ENCODE assay signal across 22 cellular contexts in the genomic region with DNA sequence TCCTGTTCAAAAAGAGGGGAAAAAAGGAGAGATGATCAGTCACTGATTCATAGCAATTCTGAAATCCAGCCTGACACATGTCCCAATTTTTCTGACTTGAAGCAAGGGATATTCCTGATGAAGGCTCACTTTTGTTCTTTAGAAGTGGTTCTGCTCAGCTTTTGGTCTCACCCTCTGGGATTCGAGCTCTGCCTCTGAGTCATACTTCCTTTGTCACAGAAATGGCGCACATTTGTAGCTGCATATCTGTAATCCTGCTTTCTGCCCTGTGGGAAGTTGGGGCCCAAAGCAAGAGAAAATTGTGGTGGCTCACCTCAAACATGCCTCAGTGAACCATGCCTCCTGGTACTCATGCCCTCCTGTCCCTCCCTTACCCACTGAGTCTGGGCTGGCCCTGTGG. TPM values are rescaled to one million over a fixed set of nuclear protein-coding genes. Genes with fewer than 3 reads are reported as not detected.
"Had no signal": no experiment of that assay in that cellular context is flagged by ENCODE, and none has a peak within 500 bp of the region (broad histone marks: within the 10 kb centered on the region; RNA-seq: fewer than 3 reads in every experiment).

No MANE protein-coding gene starts in this region.

- FAIRE-seq: frontal cortex, kidney, TTC549 had no signal

- H3K27ac ChIP-seq: coronary artery, neural progenitor cell, prostate gland, thyroid gland had no signal

- H3K4me3 ChIP-seq: coronary artery, mucosa of descending colon, neural progenitor cell, prostate gland, thyroid gland had no signal

- H3K27me3 ChIP-seq: neural progenitor cell, thyroid gland had no signal

- H3K4me3 Mint-ChIP-seq: activated B cell treated with CpG ODN at 0.5 μM for 24 hours; activated CD4-positive, alpha-beta memory T cell treated with anti-CD3 and anti-CD28 coated beads for 36 hours; activated naive CD8-positive, alpha-beta T cell treated with anti-CD3 and anti-CD28 coated beads, Interleukin-2, amount 10 ng/mL, durations not matched to agents 7 days and 5 days; memory B cell; neural progenitor cell; T-helper 2 cell treated with Interferon-gamma antibody and Interleukin-4, amounts not matched to agents 5 μg/mL and 100 μg/mL, for 36 hours had no signal

- H3K9me3 Mint-ChIP-seq: activated B cell treated with CpG ODN at 0.5 μM for 24 hours; activated CD4-positive, alpha-beta memory T cell treated with anti-CD3 and anti-CD28 coated beads for 36 hours; activated naive CD8-positive, alpha-beta T cell treated with anti-CD3 and anti-CD28 coated beads, Interleukin-2, amount 10 ng/mL, durations not matched to agents 7 days and 5 days; memory B cell; neural progenitor cell; T-helper 2 cell treated with Interferon-gamma antibody and Interleukin-4, amounts not matched to agents 5 μg/mL and 100 μg/mL, for 36 hours had no signal

- H3K36me3 ChIP-seq: neural progenitor cell, prostate gland, thyroid gland had no signal

- H3K4me1 Mint-ChIP-seq: activated B cell treated with CpG ODN at 0.5 μM for 24 hours; activated naive CD8-positive, alpha-beta T cell treated with anti-CD3 and anti-CD28 coated beads, Interleukin-2, amount 10 ng/mL, durations not matched to agents 7 days and 5 days; memory B cell; naive B cell; neural progenitor cell had no signal

- H3K9me3 ChIP-seq: mucosa of descending colon, prostate gland, thyroid gland had no signal

- H3K27ac Mint-ChIP-seq: activated B cell treated with CpG ODN at 0.5 μM for 24 hours; activated CD4-positive, alpha-beta memory T cell treated with anti-CD3 and anti-CD28 coated beads for 36 hours; activated naive CD8-positive, alpha-beta T cell treated with anti-CD3 and anti-CD28 coated beads, Interleukin-2, amount 10 ng/mL, durations not matched to agents 7 days and 5 days; memory B cell; naive B cell; neural progenitor cell; T-helper 2 cell treated with Interferon-gamma antibody and Interleukin-4, amounts not matched to agents 5 μg/mL and 100 μg/mL, for 36 hours had no signal

- ATAC-seq: left ventricle myocardium superior, mucosa of descending colon, right cardiac atrium had no signal

- H3K4me1 ChIP-seq: neural progenitor cell, prostate gland, thyroid gland had no signal

- H3K36me3 Mint-ChIP-seq: activated CD4-positive, alpha-beta memory T cell treated with anti-CD3 and anti-CD28 coated beads for 36 hours; activated naive CD8-positive, alpha-beta T cell treated with anti-CD3 and anti-CD28 coated beads, Interleukin-2, amount 10 ng/mL, durations not matched to agents 7 days and 5 days; memory B cell; naive B cell; neural progenitor cell had no signal

- DNase-seq: activated B cell treated with CpG ODN at 0.5 μM for 24 hours; activated CD4-positive, alpha-beta memory T cell treated with anti-CD3 and anti-CD28 coated beads for 36 hours; activated CD4-positive, alpha-beta T cell treated with anti-CD3 and anti-CD28 coated beads for 4 hours; activated naive CD4-positive, alpha-beta T cell; activated naive CD8-positive, alpha-beta T cell treated with anti-CD3 and anti-CD28 coated beads, Interleukin-2, amount 10 ng/mL, durations not matched to agents 7 days and 5 days; activated T-cell treated with anti-CD3 and anti-CD28 coated beads for 4 hours; erythroblast; kidney; left ventricle myocardium superior; mucosa of descending colon; naive B cell; right cardiac atrium; stimulated activated CD4-positive, alpha-beta T cell treated with anti-CD3 and anti-CD28 coated beads, Interleukin-2, amount 100 ng/mL, for 24 hours; stimulated activated naive CD4-positive, alpha-beta T cell treated with Interleukin-2 at 50 U/mL for 16 hours; thyroid gland had no signal

RNA-seq across cellular contexts. Expression of a gene that starts 22.3 kb away (rescaled TPM):
- total RNA-seq: activated naive CD8-positive, alpha-beta T cell treated with anti-CD3 and anti-CD28 coated beads, Interleukin-2, amount 10 ng/mL, durations not matched to agents 7 days and 5 days had no signal
